In genomic region chr9:78236511-78236950, GRCh38 we compare ENCODE assay signal across 9 cellular contexts. TPM values are rescaled to one million over a fixed set of nuclear protein-coding genes. Genes with fewer than 3 reads are reported as not detected.
DNase-seq lines count a peak whose midpoint lies in the region; ATAC-seq, FAIRE-seq and TF ChIP-seq lines count a peak whose summit lies in the region.
"Had no signal": no experiment of that assay in that cellular context is flagged by ENCODE, and none has a peak within 500 bp of the region (broad histone marks: within the 10 kb centered on the region; RNA-seq: fewer than 3 reads in every experiment).

No MANE protein-coding gene starts in this region.

- FAIRE-seq in D721Med (lab: Jason Lieb, UNC) = no peak
- FAIRE-seq: islet of Langerhans had no signal

- intact Hi-C loops in Right ventricle myocardium superior (cut with DNase I) (no loop called here), cardiac septum (cut with DNase I) (no loop called here)

- ATAC-seq in Right ventricle myocardium superior (ENCODE audit: poor library complexity) (peak; percentile 11), HG02973 (IDR thresholded peaks at IDR 0.05; ENCODE audit: unreplicated experiment) (peak; percentile 12), T-helper 17 cell (no peak)
- peak; percentile 13 to 17 for ATAC-seq in natural killer cell treated with Interleukin-12 subunit alpha and Interleukin-12 subunit beta and Interleukin-15 and Interleukin-18, amount 100 ng/mL, for 72 hours

- H3K4me3 Mint-ChIP-seq in endothelial cell (ENCODE audit: unreplicated experiment) (peak overlapping the region; percentile 94), T-helper 17 cell (no peak overlapping the region)
- H3K4me3 Mint-ChIP-seq in natural killer cell treated with Interleukin-12 subunit alpha and Interleukin-12 subunit beta and Interleukin-15 and Interleukin-18, amount 100 ng/mL, for 72 hours = no peak overlapping the region

- H3K36me3 Mint-ChIP-seq in endothelial cell (ENCODE audit: low read depth, unreplicated experiment) (peaks cover 4% of the 10 kb centered on the region), T-helper 17 cell (ENCODE audit: low read depth) (peaks cover 4% of the 10 kb centered on the region)
- H3K36me3 Mint-ChIP-seq in natural killer cell treated with Interleukin-12 subunit alpha and Interleukin-12 subunit beta and Interleukin-15 and Interleukin-18, amount 100 ng/mL, for 72 hours = peaks cover 12% of the 10 kb centered on the region

- no peak overlapping the region for H3K27ac Mint-ChIP-seq in endothelial cell (ENCODE audit: unreplicated experiment)
- H3K27ac Mint-ChIP-seq in natural killer cell treated with Interleukin-12 subunit alpha and Interleukin-12 subunit beta and Interleukin-15 and Interleukin-18, amount 100 ng/mL, for 72 hours = peak overlapping the region; percentile 75 to 88
- H3K27ac Mint-ChIP-seq in T-helper 17 cell = no peak overlapping the region

- TF ChIP-seq CTCF in endothelial cell (IDR thresholded peaks at IDR 0.05; ENCODE audit: unreplicated experiment) (no peak), D721Med (IDR thresholded peaks at IDR 0.05; ENCODE audit: insufficient read depth, missing control alignments) (no peak)

- peaks cover 3% of the 10 kb centered on the region for H3K27me3 Mint-ChIP-seq in endothelial cell (ENCODE audit: unreplicated experiment)
- no peaks in the 10 kb centered on the region for H3K27me3 Mint-ChIP-seq in natural killer cell treated with Interleukin-12 subunit alpha and Interleukin-12 subunit beta and Interleukin-15 and Interleukin-18, amount 100 ng/mL, for 72 hours
- H3K27me3 Mint-ChIP-seq in T-helper 17 cell = no peaks in the 10 kb centered on the region

- peaks cover 14% of the 10 kb centered on the region for H3K4me1 Mint-ChIP-seq in endothelial cell (ENCODE audit: unreplicated experiment)
- H3K4me1 Mint-ChIP-seq in natural killer cell treated with Interleukin-12 subunit alpha and Interleukin-12 subunit beta and Interleukin-15 and Interleukin-18, amount 100 ng/mL, for 72 hours (ENCODE audit: low read depth in 2 of 2) = peaks cover 40% of the 10 kb centered on the region in 2 donors
- H3K4me1 Mint-ChIP-seq in T-helper 17 cell = peaks cover 37% of the 10 kb centered on the region

- DNase-seq in Right ventricle myocardium superior (no peak), cardiac septum (ENCODE audit: low spot score) (no peak), OCI-M1 (lab: John Stamatoyannopoulos, UW) (peak; percentile 48), endothelial cell (ENCODE audit: low spot score) (no peak), D721Med (ENCODE audit: insufficient read length, low spot score) (no peak), T-helper 17 cell (no peak)
- DNase-seq in natural killer cell treated with Interleukin-12 subunit alpha and Interleukin-12 subunit beta and Interleukin-15 and Interleukin-18, amount 100 ng/mL, for 72 hours (ENCODE audit: low spot score) = no peak

- no peaks in the 10 kb centered on the region for H3K9me3 Mint-ChIP-seq in endothelial cell (ENCODE audit: unreplicated experiment)
- no peaks in the 10 kb centered on the region for H3K9me3 Mint-ChIP-seq in natural killer cell treated with Interleukin-12 subunit alpha and Interleukin-12 subunit beta and Interleukin-15 and Interleukin-18, amount 100 ng/mL, for 72 hours

- H3K9me3 ChIP-seq in T-helper 17 cell (ENCODE audit: control insufficient read depth, low read length, poor library complexity, severe bottlenecking) = no peaks in the 10 kb centered on the region

RNA-seq across cellular contexts. Expression of gene CEP78, which starts 0.7 kb away (rescaled TPM):
- 2.8 TPM for total RNA-seq in Right ventricle myocardium superior
- total RNA-seq in cardiac septum = 4.0 TPM
- 21.7 TPM for total RNA-seq in endothelial cell (ENCODE audit: unreplicated experiment)
- 10 to 100 TPM; 39.8 to 56.4 TPM for total RNA-seq in natural killer cell treated with Interleukin-12 subunit alpha and Interleukin-12 subunit beta and Interleukin-15 and Interleukin-18, amount 100 ng/mL, for 72 hours
- total RNA-seq in T-helper 17 cell = 10 to 100 TPM; 16.4 to 18.9 TPM

Comparison
In these comparisons a context has a peak if more than half of its experiments do, and no peak if none do; other contexts are left out.
1. H3K27ac Mint-ChIP-seq: peak in natural killer cell treated with Interleukin-12 subunit alpha and Interleukin-12 subunit beta and Interleukin-15 and Interleukin-18, amount 100 ng/mL, for 72 hours (2 of 2); none in endothelial cell (single experiment) and T-helper 17 cell (single experiment).